In the genomic region with DNA sequence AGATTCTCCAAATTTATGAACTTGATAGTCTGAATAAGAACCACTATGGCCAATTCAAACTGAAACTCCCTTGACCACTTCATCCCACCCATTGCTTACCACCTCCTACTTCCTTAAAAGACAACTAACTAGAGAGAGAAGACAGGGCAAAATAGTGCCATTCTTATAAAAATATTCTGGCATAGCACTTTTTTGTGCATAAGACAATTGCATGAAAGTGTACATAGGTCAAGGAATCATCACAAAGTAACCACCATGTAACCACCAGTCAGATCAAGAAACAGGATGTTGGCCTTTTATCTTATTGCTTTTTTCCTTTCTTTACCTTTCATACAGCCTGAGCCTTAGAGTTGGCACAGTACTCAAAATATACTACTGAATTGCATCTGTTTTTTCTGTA, we compare ENCODE assay signal across 18 cellular contexts.
"Had no signal": no experiment of that assay in that cellular context is flagged by ENCODE, and none has a peak within 500 bp of the region (broad histone marks: within the 10 kb centered on the region; RNA-seq: fewer than 3 reads in every experiment).

No MANE protein-coding gene starts in this region.

- H3K4me1 ChIP-seq: ascending aorta, breast epithelium, prostate gland had no signal

- H3K4me3 ChIP-seq: ascending aorta, breast epithelium, prostate gland, skin epidermis had no signal

- H3K27me3 ChIP-seq: ascending aorta, breast epithelium had no signal

- H3K27ac Mint-ChIP-seq: effector memory CD8-positive, alpha-beta T cell; nephron progenitor cell had no signal

- H3K27ac ChIP-seq: ascending aorta, breast epithelium, prostate gland, skin epidermis, VCaP had no signal

- H3K4me3 Mint-ChIP-seq: effector memory CD8-positive, alpha-beta T cell; nephron progenitor cell had no signal

- H3K36me3 ChIP-seq: ascending aorta, breast epithelium, prostate gland had no signal

- DNase-seq: activated effector memory CD4-positive, alpha-beta T cell treated with Interleukin-2 at 50 U/mL for 16 hours; activated T-cell treated with anti-CD3 and anti-CD28 coated beads for 4 hours; cerebellar nuclear complex; effector memory CD8-positive, alpha-beta T cell; foreskin melanocyte; head of caudate nucleus; kidney glomerular epithelial cell; left ventricle myocardium superior; nephron progenitor cell; occipital lobe; right cardiac atrium; stimulated activated CD4-positive, alpha-beta T cell treated with anti-CD3 and anti-CD28 coated beads, Interleukin-4, amount 100 ng/mL, for 24 hours had no signal

- ATAC-seq: effector memory CD8-positive, alpha-beta T cell; left ventricle myocardium superior; right cardiac atrium; SK-N-SH treated with all-trans-retinoic acid at 6 μM for 48 hours had no signal

- H3K4me1 Mint-ChIP-seq: nephron progenitor cell had no signal
